Comparison of ENCODE assay signal across 1 cellular context in the genomic region with DNA sequence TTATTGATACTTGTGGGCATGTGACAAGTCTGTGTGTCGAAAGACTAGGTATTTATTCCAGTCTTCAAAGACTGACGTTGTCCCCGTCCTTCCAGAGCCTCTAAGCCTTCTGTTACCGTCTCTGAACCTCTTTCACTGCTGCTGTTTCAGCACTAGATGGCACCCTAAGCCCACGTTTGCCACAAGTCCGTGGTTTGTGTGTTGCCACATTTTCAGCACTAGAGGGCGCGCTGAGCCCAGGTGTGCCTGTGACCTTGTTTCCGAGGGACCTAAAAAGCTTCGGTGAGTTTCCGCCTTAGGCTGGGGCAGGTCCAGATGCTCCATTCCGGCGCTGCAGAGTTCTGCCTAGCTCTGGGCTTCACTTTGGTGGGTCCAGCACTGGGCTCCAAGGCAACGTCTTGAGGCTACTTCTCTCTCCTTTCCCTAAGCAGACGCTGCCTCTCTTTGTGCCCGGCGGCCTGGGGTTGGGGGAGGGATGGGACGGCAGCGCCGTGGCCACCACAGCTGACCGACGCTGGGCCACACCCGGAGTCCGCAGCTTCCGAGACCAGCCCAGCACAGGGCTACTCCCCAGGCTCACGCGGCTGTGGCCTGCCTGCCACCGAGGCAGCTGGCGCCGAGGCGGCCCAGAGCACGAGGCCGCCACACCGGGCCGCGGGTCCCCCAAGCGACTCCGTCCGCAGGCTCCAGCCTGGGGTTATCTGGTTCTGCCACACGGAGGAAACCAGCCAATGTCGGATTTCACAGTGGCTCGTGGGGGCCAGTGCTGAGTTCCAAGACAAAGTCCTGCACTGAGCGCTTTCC.
TF ChIP-seq lines count a peak whose summit lies in the region.

No MANE protein-coding gene starts in this region.

TF ChIP-seq in GM12878, 131 proteins besides CTCF, POLR2A, EP300 and RAD21 (continued from another document):
- 0 out of 2 replicates have a peak, but pooled peaks have one; percentile 45 for TF ChIP-seq ZNF24 (IDR thresholded peaks at IDR 0.05)
- TF ChIP-seq MYB (IDR thresholded peaks at IDR 0.05; ENCODE audit: borderline replicate concordance, low read depth, low read length) = no peak
- no peak for TF ChIP-seq GABPA (IDR thresholded peaks at IDR 0.05; ENCODE audit: low read depth)
- TF ChIP-seq WRNIP1 (IDR thresholded peaks at IDR 0.05; ENCODE audit: borderline replicate concordance, low read depth, low read length) = no peak
- TF ChIP-seq, protein P1, sequence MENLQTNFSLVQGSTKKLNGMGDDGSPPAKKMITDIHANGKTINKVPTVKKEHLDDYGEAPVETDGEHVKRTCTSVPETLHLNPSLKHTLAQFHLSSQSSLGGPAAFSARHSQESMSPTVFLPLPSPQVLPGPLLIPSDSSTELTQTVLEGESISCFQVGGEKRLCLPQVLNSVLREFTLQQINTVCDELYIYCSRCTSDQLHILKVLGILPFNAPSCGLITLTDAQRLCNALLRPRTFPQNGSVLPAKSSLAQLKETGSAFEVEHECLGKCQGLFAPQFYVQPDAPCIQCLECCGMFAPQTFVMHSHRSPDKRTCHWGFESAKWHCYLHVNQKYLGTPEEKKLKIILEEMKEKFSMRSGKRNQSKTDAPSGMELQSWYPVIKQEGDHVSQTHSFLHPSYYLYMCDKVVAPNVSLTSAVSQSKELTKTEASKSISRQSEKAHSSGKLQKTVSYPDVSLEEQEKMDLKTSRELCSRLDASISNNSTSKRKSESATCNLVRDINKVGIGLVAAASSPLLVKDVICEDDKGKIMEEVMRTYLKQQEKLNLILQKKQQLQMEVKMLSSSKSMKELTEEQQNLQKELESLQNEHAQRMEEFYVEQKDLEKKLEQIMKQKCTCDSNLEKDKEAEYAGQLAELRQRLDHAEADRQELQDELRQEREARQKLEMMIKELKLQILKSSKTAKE (IDR thresholded peaks at IDR 0.05; ENCODE audit: low read depth, poor library complexity, severe bottlenecking) = peak; percentile 50
- no peak for TF ChIP-seq HDGF (IDR thresholded peaks at IDR 0.05)
- TF ChIP-seq, protein P2, sequence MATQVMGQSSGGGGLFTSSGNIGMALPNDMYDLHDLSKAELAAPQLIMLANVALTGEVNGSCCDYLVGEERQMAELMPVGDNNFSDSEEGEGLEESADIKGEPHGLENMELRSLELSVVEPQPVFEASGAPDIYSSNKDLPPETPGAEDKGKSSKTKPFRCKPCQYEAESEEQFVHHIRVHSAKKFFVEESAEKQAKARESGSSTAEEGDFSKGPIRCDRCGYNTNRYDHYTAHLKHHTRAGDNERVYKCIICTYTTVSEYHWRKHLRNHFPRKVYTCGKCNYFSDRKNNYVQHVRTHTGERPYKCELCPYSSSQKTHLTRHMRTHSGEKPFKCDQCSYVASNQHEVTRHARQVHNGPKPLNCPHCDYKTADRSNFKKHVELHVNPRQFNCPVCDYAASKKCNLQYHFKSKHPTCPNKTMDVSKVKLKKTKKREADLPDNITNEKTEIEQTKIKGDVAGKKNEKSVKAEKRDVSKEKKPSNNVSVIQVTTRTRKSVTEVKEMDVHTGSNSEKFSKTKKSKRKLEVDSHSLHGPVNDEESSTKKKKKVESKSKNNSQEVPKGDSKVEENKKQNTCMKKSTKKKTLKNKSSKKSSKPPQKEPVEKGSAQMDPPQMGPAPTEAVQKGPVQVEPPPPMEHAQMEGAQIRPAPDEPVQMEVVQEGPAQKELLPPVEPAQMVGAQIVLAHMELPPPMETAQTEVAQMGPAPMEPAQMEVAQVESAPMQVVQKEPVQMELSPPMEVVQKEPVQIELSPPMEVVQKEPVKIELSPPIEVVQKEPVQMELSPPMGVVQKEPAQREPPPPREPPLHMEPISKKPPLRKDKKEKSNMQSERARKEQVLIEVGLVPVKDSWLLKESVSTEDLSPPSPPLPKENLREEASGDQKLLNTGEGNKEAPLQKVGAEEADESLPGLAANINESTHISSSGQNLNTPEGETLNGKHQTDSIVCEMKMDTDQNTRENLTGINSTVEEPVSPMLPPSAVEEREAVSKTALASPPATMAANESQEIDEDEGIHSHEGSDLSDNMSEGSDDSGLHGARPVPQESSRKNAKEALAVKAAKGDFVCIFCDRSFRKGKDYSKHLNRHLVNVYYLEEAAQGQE (IDR thresholded peaks at IDR 0.05; ENCODE audit: low read depth, low read length) = no peak
- TF ChIP-seq PML (IDR thresholded peaks at IDR 0.05; ENCODE audit: low read length) = no peak
- peak; percentile 86 for TF ChIP-seq YY1 (IDR thresholded peaks at IDR 0.05; ENCODE audit: low read depth, low read length)
- TF ChIP-seq BACH1 (IDR thresholded peaks at IDR 0.05; ENCODE audit: borderline replicate concordance) = no peak
- TF ChIP-seq, protein P3, sequence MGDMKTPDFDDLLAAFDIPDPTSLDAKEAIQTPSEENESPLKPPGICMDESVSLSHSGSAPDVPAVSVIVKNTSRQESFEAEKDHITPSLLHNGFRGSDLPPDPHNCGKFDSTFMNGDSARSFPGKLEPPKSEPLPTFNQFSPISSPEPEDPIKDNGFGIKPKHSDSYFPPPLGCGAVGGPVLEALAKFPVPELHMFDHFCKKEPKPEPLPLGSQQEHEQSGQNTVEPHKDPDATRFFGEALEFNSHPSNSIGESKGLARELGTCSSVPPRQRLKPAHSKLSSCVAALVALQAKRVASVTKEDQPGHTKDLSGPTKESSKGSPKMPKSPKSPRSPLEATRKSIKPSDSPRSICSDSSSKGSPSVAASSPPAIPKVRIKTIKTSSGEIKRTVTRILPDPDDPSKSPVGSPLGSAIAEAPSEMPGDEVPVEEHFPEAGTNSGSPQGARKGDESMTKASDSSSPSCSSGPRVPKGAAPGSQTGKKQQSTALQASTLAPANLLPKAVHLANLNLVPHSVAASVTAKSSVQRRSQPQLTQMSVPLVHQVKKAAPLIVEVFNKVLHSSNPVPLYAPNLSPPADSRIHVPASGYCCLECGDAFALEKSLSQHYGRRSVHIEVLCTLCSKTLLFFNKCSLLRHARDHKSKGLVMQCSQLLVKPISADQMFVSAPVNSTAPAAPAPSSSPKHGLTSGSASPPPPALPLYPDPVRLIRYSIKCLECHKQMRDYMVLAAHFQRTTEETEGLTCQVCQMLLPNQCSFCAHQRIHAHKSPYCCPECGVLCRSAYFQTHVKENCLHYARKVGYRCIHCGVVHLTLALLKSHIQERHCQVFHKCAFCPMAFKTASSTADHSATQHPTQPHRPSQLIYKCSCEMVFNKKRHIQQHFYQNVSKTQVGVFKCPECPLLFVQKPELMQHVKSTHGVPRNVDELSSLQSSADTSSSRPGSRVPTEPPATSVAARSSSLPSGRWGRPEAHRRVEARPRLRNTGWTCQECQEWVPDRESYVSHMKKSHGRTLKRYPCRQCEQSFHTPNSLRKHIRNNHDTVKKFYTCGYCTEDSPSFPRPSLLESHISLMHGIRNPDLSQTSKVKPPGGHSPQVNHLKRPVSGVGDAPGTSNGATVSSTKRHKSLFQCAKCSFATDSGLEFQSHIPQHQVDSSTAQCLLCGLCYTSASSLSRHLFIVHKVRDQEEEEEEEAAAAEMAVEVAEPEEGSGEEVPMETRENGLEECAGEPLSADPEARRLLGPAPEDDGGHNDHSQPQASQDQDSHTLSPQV (IDR thresholded peaks at IDR 0.05) = peak; percentile 90
- no peak for TF ChIP-seq JUNB (IDR thresholded peaks at IDR 0.05)
- no peak for TF ChIP-seq ZNF217 (IDR thresholded peaks at IDR 0.05)
- TF ChIP-seq, protein P4, sequence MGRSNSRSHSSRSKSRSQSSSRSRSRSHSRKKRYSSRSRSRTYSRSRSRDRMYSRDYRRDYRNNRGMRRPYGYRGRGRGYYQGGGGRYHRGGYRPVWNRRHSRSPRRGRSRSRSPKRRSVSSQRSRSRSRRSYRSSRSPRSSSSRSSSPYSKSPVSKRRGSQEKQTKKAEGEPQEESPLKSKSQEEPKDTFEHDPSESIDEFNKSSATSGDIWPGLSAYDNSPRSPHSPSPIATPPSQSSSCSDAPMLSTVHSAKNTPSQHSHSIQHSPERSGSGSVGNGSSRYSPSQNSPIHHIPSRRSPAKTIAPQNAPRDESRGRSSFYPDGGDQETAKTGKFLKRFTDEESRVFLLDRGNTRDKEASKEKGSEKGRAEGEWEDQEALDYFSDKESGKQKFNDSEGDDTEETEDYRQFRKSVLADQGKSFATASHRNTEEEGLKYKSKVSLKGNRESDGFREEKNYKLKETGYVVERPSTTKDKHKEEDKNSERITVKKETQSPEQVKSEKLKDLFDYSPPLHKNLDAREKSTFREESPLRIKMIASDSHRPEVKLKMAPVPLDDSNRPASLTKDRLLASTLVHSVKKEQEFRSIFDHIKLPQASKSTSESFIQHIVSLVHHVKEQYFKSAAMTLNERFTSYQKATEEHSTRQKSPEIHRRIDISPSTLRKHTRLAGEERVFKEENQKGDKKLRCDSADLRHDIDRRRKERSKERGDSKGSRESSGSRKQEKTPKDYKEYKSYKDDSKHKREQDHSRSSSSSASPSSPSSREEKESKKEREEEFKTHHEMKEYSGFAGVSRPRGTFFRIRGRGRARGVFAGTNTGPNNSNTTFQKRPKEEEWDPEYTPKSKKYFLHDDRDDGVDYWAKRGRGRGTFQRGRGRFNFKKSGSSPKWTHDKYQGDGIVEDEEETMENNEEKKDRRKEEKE (IDR thresholded peaks at IDR 0.05) = no peak
- TF ChIP-seq MYC (IDR thresholded peaks at IDR 0.05; ENCODE audit: insufficient read depth, insufficient read length, insufficient replicate concordance, low read length, severe bottlenecking) = no peak
- peak; percentile 90 for TF ChIP-seq CBFB (IDR thresholded peaks at IDR 0.05; ENCODE audit: low read depth)
- no peak for TF ChIP-seq ETV6 (conservative IDR thresholded peaks at IDR 0.05 in 1 of 2, IDR thresholded peaks at IDR 0.05 in 1 of 2; ENCODE audit: borderline replicate concordance in 1 of 2, low read depth in 1 of 2)
- TF ChIP-seq NRF1 (conservative IDR thresholded peaks at IDR 0.05; ENCODE audit: low read depth, low read length) = no peak
- no peak for TF ChIP-seq HDAC6 (IDR thresholded peaks at IDR 0.05; ENCODE audit: unreplicated experiment)
- TF ChIP-seq ZSCAN29 (IDR thresholded peaks at IDR 0.05) = 0 out of 2 replicates have a peak, but pooled peaks have one; percentile 30
- TF ChIP-seq, protein P5, sequence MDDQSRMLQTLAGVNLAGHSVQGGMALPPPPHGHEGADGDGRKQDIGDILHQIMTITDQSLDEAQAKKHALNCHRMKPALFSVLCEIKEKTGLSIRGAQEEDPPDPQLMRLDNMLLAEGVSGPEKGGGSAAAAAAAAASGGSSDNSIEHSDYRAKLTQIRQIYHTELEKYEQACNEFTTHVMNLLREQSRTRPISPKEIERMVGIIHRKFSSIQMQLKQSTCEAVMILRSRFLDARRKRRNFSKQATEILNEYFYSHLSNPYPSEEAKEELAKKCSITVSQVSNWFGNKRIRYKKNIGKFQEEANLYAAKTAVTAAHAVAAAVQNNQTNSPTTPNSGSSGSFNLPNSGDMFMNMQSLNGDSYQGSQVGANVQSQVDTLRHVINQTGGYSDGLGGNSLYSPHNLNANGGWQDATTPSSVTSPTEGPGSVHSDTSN (IDR thresholded peaks at IDR 0.05; ENCODE audit: insufficient replicate concordance, low read depth, low read length) = no peak
- TF ChIP-seq KLF5 (IDR thresholded peaks at IDR 0.05; ENCODE audit: partially characterized antibody) = no peak
- TF ChIP-seq RB1 (IDR thresholded peaks at IDR 0.05; ENCODE audit: borderline replicate concordance) = peak; percentile 88; the same call in 1 of the 2 replicates
- peak; percentile 79; the same call in 1 of the 2 replicates for TF ChIP-seq LARP7 (IDR thresholded peaks at IDR 0.05)
- 0 out of 2 replicates have a peak, but pooled peaks have one; percentile 29 for TF ChIP-seq NBN (IDR thresholded peaks at IDR 0.05)
- peak; percentile 82 for TF ChIP-seq POU2F2 (IDR thresholded peaks at IDR 0.05; ENCODE audit: borderline replicate concordance, low read depth, low read length)
- 0 out of 2 replicates have a peak, but pooled peaks have one; percentile 18 for TF ChIP-seq IKZF1 (conservative IDR thresholded peaks at IDR 0.05)
- 0 out of 2 replicates have a peak, but pooled peaks have one; percentile 12 for TF ChIP-seq ATF7 (IDR thresholded peaks at IDR 0.05; ENCODE audit: low read depth)
- TF ChIP-seq GATAD2B (conservative IDR thresholded peaks at IDR 0.05; ENCODE audit: low read depth) = no peak
- TF ChIP-seq FOS (IDR thresholded peaks at IDR 0.05; ENCODE audit: borderline replicate concordance, extremely low read depth, insufficient read length) = no peak
- peak; percentile 46 to 50; a peak in 2 of 4 replicates for TF ChIP-seq BHLHE40 (IDR thresholded peaks at IDR 0.05; ENCODE audit: borderline replicate concordance in 1 of 2, low read depth in 2 of 2, low read length in 1 of 2)
- TF ChIP-seq SMC3 (IDR thresholded peaks at IDR 0.05; ENCODE audit: borderline replicate concordance, low read length) = peak; percentile 100
- TF ChIP-seq, protein P6, sequence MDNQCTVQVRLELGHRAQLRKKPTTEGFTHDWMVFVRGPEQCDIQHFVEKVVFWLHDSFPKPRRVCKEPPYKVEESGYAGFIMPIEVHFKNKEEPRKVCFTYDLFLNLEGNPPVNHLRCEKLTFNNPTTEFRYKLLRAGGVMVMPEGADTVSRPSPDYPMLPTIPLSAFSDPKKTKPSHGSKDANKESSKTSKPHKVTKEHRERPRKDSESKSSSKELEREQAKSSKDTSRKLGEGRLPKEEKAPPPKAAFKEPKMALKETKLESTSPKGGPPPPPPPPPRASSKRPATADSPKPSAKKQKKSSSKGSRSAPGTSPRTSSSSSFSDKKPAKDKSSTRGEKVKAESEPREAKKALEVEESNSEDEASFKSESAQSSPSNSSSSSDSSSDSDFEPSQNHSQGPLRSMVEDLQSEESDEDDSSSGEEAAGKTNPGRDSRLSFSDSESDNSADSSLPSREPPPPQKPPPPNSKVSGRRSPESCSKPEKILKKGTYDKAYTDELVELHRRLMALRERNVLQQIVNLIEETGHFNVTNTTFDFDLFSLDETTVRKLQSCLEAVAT (IDR thresholded peaks at IDR 0.05) = peak; percentile 78; the same call in 1 of the 2 replicates
- TF ChIP-seq TCF12 (IDR thresholded peaks at IDR 0.05; ENCODE audit: low read depth, low read length) = peak; percentile 33; the same call in 1 of the 2 replicates
- TF ChIP-seq, protein P7, sequence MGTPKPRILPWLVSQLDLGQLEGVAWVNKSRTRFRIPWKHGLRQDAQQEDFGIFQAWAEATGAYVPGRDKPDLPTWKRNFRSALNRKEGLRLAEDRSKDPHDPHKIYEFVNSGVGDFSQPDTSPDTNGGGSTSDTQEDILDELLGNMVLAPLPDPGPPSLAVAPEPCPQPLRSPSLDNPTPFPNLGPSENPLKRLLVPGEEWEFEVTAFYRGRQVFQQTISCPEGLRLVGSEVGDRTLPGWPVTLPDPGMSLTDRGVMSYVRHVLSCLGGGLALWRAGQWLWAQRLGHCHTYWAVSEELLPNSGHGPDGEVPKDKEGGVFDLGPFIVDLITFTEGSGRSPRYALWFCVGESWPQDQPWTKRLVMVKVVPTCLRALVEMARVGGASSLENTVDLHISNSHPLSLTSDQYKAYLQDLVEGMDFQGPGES (IDR thresholded peaks at IDR 0.05) = peak; percentile 49; the same call in 1 of the 2 replicates
TF ChIP-seq in GM12878: peak in this region for 26.
